14 cellular contexts compared by ENCODE assay signal in genomic region chr10:133528296-133528844, GRCh38. TPM values are rescaled to one million over a fixed set of nuclear protein-coding genes. Genes with fewer than 3 reads are reported as not detected.
A peak's percentile ranks its signal among the peaks of the same experiment; 100 is the strongest.
DNase-seq lines count a peak whose midpoint lies in the region; ATAC-seq, FAIRE-seq and TF ChIP-seq lines count a peak whose summit lies in the region.
"Had no signal": no experiment of that assay in that cellular context is flagged by ENCODE, and none has a peak within 500 bp of the region (broad histone marks: within the 10 kb centered on the region; RNA-seq: fewer than 3 reads in every experiment).

No MANE protein-coding gene starts in this region.

- H3K4me3 ChIP-seq in A549, result peak overlapping the region; percentile 28; the same call in 2 of the 3 replicates
- peak overlapping the region; percentile 52 for H3K4me3 ChIP-seq in coronary artery
- peak overlapping the region in 1 of 2 experiments; percentile 78 for H3K4me3 ChIP-seq in mesenchymal stem cell (ENCODE audit: insufficient read depth in 1 of 2, low read depth in 1 of 2, low read length in 2 of 2)
- H3K4me3 ChIP-seq: lung had no signal

- peaks cover 0 to 17% (median 3%) of the 10 kb centered on the region in 9 donors for H3K9me3 Mint-ChIP-seq in naive thymus-derived CD8-positive, alpha-beta T cell
- H3K9me3 Mint-ChIP-seq: stimulated activated naive B cell treated with anti-CD40 and anti-IgM and Interleukin-4, amounts not matched to agents 10 μg/mL and 1 μg/mL and 100 μg/mL, for 72 hours had no signal

- no peak overlapping the region for H3K27ac ChIP-seq in A549
- H3K27ac ChIP-seq in coronary artery, result no peak overlapping the region
- H3K27ac ChIP-seq in mesenchymal stem cell (ENCODE audit: low read length, poor library complexity, severe bottlenecking), result no peak overlapping the region
- H3K27ac ChIP-seq: C4-2B, epithelial cell of prostate, VCaP had no signal

- H3K9ac ChIP-seq in mesenchymal stem cell (ENCODE audit: low read length), result no peak overlapping the region

- H3K18ac ChIP-seq in mesenchymal stem cell (ENCODE audit: low read depth in 1 of 2, low read length in 2 of 2), result no peak overlapping the region

- H3K36me3 Mint-ChIP-seq in naive thymus-derived CD8-positive, alpha-beta T cell, result peaks cover 4 to 9% (median 4%) of the 10 kb centered on the region in 3 donors
- H3K36me3 Mint-ChIP-seq: stimulated activated naive B cell treated with anti-CD40 and anti-IgM and Interleukin-4, amounts not matched to agents 10 μg/mL and 1 μg/mL and 100 μg/mL, for 72 hours had no signal

- H2BK12ac ChIP-seq in mesenchymal stem cell (ENCODE audit: low read length in 2 of 2), result no peak overlapping the region

- no peak overlapping the region for H2BK15ac ChIP-seq in mesenchymal stem cell (ENCODE audit: low read depth, poor library complexity, severe bottlenecking)

- no peak overlapping the region for H3K4ac ChIP-seq in mesenchymal stem cell (ENCODE audit: low read depth in 1 of 2, low read length in 2 of 2)

- ATAC-seq in A549 (peak in 1 of 2 experiments; percentile 42; a peak in 3 of 6 replicates), GM21367 (IDR thresholded peaks at IDR 0.05; ENCODE audit: unreplicated experiment) (no peak), HG03342 (IDR thresholded peaks at IDR 0.05; ENCODE audit: unreplicated experiment) (no peak)
- ATAC-seq in naive thymus-derived CD8-positive, alpha-beta T cell, result no peak

- no peak overlapping the region for H2BK5ac ChIP-seq in mesenchymal stem cell (ENCODE audit: low read depth, low read length, poor library complexity, severe bottlenecking)

- H3K36me3 ChIP-seq in mesenchymal stem cell (ENCODE audit: control insufficient read depth in 1 of 2, insufficient read depth in 2 of 2, low read depth in 1 of 2, low read length in 2 of 2), result no peaks in the 10 kb centered on the region

- POLR2A ChIA-PET in A549 (lab: Yijun Ruan, JAX), result no interaction called here
- POLR2A ChIA-PET in naive thymus-derived CD8-positive, alpha-beta T cell (lab: Charles Lee), result no interaction called here

- no peak overlapping the region for H2BK120ac ChIP-seq in mesenchymal stem cell (ENCODE audit: low read depth, low read length)

- FAIRE-seq in A549 (lab: Jason Lieb, UNC), result no peak
- FAIRE-seq: GM18507 had no signal

- peaks cover 13% of the 10 kb centered on the region for H3K9me3 ChIP-seq in A549
- H3K9me3 ChIP-seq in mesenchymal stem cell (ENCODE audit: control insufficient read depth, low read length), result peaks cover 11% of the 10 kb centered on the region

- TF ChIP-seq RAD21 in A549 (conservative IDR thresholded peaks at IDR 0.05 in 1 of 2, IDR thresholded peaks at IDR 0.05 in 1 of 2), result no peak

- TF ChIP-seq CTCF in A549 (IDR thresholded peaks at IDR 0.05), result no peak
- TF ChIP-seq CTCF in coronary artery (IDR thresholded peaks at IDR 0.05), result no peak

- TF ChIP-seq POLR2A in A549 (IDR thresholded peaks at IDR 0.05; ENCODE audit: low read length), result no peak

- H3K23ac ChIP-seq in mesenchymal stem cell (ENCODE audit: low read length in 2 of 2), result no peak overlapping the region

- H3K4me2 ChIP-seq in A549 (peak overlapping the region; percentile 68), mesenchymal stem cell (ENCODE audit: low read length, poor library complexity, severe bottlenecking) (no peak overlapping the region)

- H3K4me1 ChIP-seq in A549, result 0 out of 3 replicates have a peak, but pooled peaks cover 3% of the 10 kb centered on the region
- H3K4me1 ChIP-seq in mesenchymal stem cell (ENCODE audit: control insufficient read depth, insufficient read depth, low read depth, low read length), result peaks cover 2% of the 10 kb centered on the region

- H3K27ac Mint-ChIP-seq in naive thymus-derived CD8-positive, alpha-beta T cell, result no peak overlapping the region

- TF ChIP-seq EP300 in A549 (IDR thresholded peaks at IDR 0.05), result no peak

- DNase-seq in A549 (ENCODE audit: low read depth in 1 of 2, low spot score in 1 of 2), result no peak
- peak; percentile 25 for DNase-seq in GM03348 (ENCODE audit: low spot score)
- DNase-seq in coronary artery (ENCODE audit: low spot score), result no peak
- DNase-seq in naive thymus-derived CD8-positive, alpha-beta T cell, result no peak
- DNase-seq in KBM-7, result no peak
- DNase-seq in mesenchymal stem cell, result no peak
- DNase-seq: stimulated activated naive B cell treated with anti-CD40 and anti-IgM and Interleukin-4, amounts not matched to agents 10 μg/mL and 1 μg/mL and 100 μg/mL, for 72 hours had no signal

- peak overlapping the region in 9 of 10 donors; percentile 12 to 79 (median 59) for H3K4me3 Mint-ChIP-seq in naive thymus-derived CD8-positive, alpha-beta T cell

- no peak overlapping the region for H2AFZ ChIP-seq in mesenchymal stem cell (ENCODE audit: low read depth, low read length)

- peaks cover 22 to 66% (median 44%) of the 10 kb centered on the region in 5 donors for H3K27me3 Mint-ChIP-seq in naive thymus-derived CD8-positive, alpha-beta T cell

- H3K4me1 Mint-ChIP-seq in naive thymus-derived CD8-positive, alpha-beta T cell, result peaks cover 9 to 26% (median 22%) of the 10 kb centered on the region in 4 donors

- no peak overlapping the region for H4K91ac ChIP-seq in mesenchymal stem cell (ENCODE audit: low read length)

- in situ Hi-C loops in KBM-7 (cut with MboI; ENCODE audit: low pct_unique_long_range_greater_than_20kb, low sequenced_read_pairs), result no loop called here

- H3K27me3 ChIP-seq in mesenchymal stem cell (ENCODE audit: control insufficient read depth in 1 of 2, insufficient read depth in 1 of 2, low read length in 2 of 2), result peaks cover 0 to 57% of the 10 kb centered on the region in 2 experiments

- H3K14ac ChIP-seq in mesenchymal stem cell (ENCODE audit: low read length in 2 of 2), result no peak overlapping the region

- no peak overlapping the region for H2AK5ac ChIP-seq in mesenchymal stem cell (ENCODE audit: low read length, severe bottlenecking)

- H4K8ac ChIP-seq in mesenchymal stem cell (ENCODE audit: low read length), result no peak overlapping the region

- CTCF ChIA-PET in A549 (lab: Yijun Ruan, JAX), result interaction anchor here (0.6 to 1.5 kb wide), 3 partner anchors 8 to 52 kb away, joined by 3 to 4 read pairs (median 3); no protein-coding TSS in a partner anchor

- 25% methylated on average over 38 of the region's 50 CpGs for WGBS in A549 (ENCODE audit: missing lambda C conversion rate)
- 94% methylated on average over 50 of the region's 50 CpGs for WGBS in mesenchymal stem cell

- H3K79me1 ChIP-seq in mesenchymal stem cell (replicated peaks; ENCODE audit: low read length, poor library complexity, severe bottlenecking), result no peaks in the 10 kb centered on the region

TF ChIP-seq in A549, 52 proteins besides CTCF, POLR2A, EP300 and RAD21 (continues in another document):
- TF ChIP-seq E2F6 (IDR thresholded peaks at IDR 0.05; ENCODE audit: borderline replicate concordance, low read depth), result no peak
- no peak for TF ChIP-seq ATOH8 (CRISPR knock-in tag; IDR thresholded peaks at IDR 0.05; ENCODE audit: low read depth)
- no peak for TF ChIP-seq FOSB (CRISPR knock-in tag; IDR thresholded peaks at IDR 0.05)
- TF ChIP-seq ZSCAN20 (CRISPR knock-in tag; IDR thresholded peaks at IDR 0.05), result no peak
- TF ChIP-seq MYC (IDR thresholded peaks at IDR 0.05; ENCODE audit: borderline replicate concordance, low read length), result no peak

RNA-seq across cellular contexts. Expression of gene CYP2E1, which starts 1.2 kb away (rescaled TPM):
- polyA plus RNA-seq in A549 (2011; rRNA removed), result 0.75 and 0.93 TPM in 2 replicates
- 0.05 and 0.08 TPM in 2 replicates for polyA plus RNA-seq in A549 (2012; cell fraction: cytosol; rRNA removed)
- 0.26 and 0.43 TPM in 2 replicates for polyA plus RNA-seq in A549 (2012; cell fraction: nucleus; rRNA removed)
- polyA plus RNA-seq in A549 (2017; fragmentation: RNase III; extraction: RNeasy Plus Mini Kit Qiagen cat#74134 plus additional on column Dnase treatment), result 0.14 to 0.21 TPM (median 0.17 TPM) in 3 replicates
- 0.12 and 0.54 TPM in 2 replicates for polyA minus RNA-seq in A549 (2011; rRNA and poly(A)+ RNA removed)
- 1 to 10 TPM; 1.2 to 1.4 TPM for total RNA-seq in naive thymus-derived CD8-positive, alpha-beta T cell
- under 1 TPM in 1 of 3 donors, not detected in 2; 0.02 TPM for polyA plus RNA-seq in naive thymus-derived CD8-positive, alpha-beta T cell
- polyA plus RNA-seq in mesenchymal stem cell (2013, experiment 1 of 2), result 1.8 TPM
- polyA plus RNA-seq in mesenchymal stem cell (2013, experiment 2 of 2), result 1.8 TPM

RNA-seq across cellular contexts. Expression of gene SYCE1, which starts 37.0 kb away (rescaled TPM):
- polyA plus RNA-seq in A549 (2011; rRNA removed) (not detected in 2 replicates), A549 (2017; fragmentation: RNase III; extraction: RNeasy Plus Mini Kit Qiagen cat#74134 plus additional on column Dnase treatment) (not detected in 3 replicates)
- polyA plus RNA-seq in A549 (2012; cell fraction: cytosol; rRNA removed), result not detected in 2 replicates
- polyA plus RNA-seq in A549 (2012; cell fraction: nucleus; rRNA removed), result not detected in 2 replicates
- not detected in 2 replicates for polyA minus RNA-seq in A549 (2011; rRNA and poly(A)+ RNA removed)
- 1 to 10 TPM in 1 of 2 experiments, under 1 TPM in 1; 0.99 to 1.7 TPM for total RNA-seq in naive thymus-derived CD8-positive, alpha-beta T cell
- under 1 TPM in 2 of 3 donors, not detected in 1; 0.10 to 0.59 TPM for polyA plus RNA-seq in naive thymus-derived CD8-positive, alpha-beta T cell
- polyA plus RNA-seq in mesenchymal stem cell (2013, experiment 1 of 2), result not detected
- polyA plus RNA-seq in mesenchymal stem cell (2013, experiment 2 of 2), result not detected
